In genomic region chr9:123248630-123249029, GRCh38 we compare ENCODE assay signal across 23 cellular contexts. TPM values are rescaled to one million over a fixed set of nuclear protein-coding genes. Genes with fewer than 3 reads are reported as not detected.
A peak's percentile ranks its signal among the peaks of the same experiment; 100 is the strongest.
DNase-seq lines count a peak whose midpoint lies in the region; ATAC-seq, FAIRE-seq and TF ChIP-seq lines count a peak whose summit lies in the region.
"Had no signal": no experiment of that assay in that cellular context is flagged by ENCODE, and none has a peak within 500 bp of the region (broad histone marks: within the 10 kb centered on the region; RNA-seq: fewer than 3 reads in every experiment).

No MANE protein-coding gene starts in this region.

- no peak overlapping the region for H3K4me2 ChIP-seq in GM12878 (ENCODE audit: control insufficient read depth, insufficient read depth)
- H3K4me2 ChIP-seq: SK-N-SH had no signal

- no TSS peak for BruUV-seq in GM12878 (replicated peaks; lab: Mats Ljungman, UMichigan)

- TF ChIP-seq RAD21 in GM12878 (IDR thresholded peaks at IDR 0.05; ENCODE audit: insufficient read depth, low read depth, low read length) = no peak

- H3K36me3 ChIP-seq in HEK293 (ENCODE audit: control insufficient read depth in 2 of 2, insufficient read depth in 1 of 2, low read length in 2 of 2) (no peaks in the 10 kb centered on the region), GM12878 (ENCODE audit: control insufficient read depth in 2 of 2, insufficient read depth in 2 of 2, low read length in 1 of 2) (no peaks in the 10 kb centered on the region; a peak in 1 of 4 replicates), adrenal gland (replicated peaks in 1 of 2) (no peaks in the 10 kb centered on the region)

- intact Hi-C loops in activated CD8-positive, alpha-beta T cell treated with anti-CD3 and anti-CD28 coated beads for 36 hours (cut with micrococcal nuclease) = no loop called here
- intact Hi-C loops in GM12878 (cut with micrococcal nuclease; ENCODE audit: unreplicated experiment) (no loop called here), adrenal gland (cut with DNase I) (no loop called here)

- no peak for TF ChIP-seq POLR2A in GM12878 (IDR thresholded peaks at IDR 0.05; ENCODE audit: low read depth, low read length)
- TF ChIP-seq POLR2A in adrenal gland (IDR thresholded peaks at IDR 0.05) = no peak

- peaks cover 13% of the 10 kb centered on the region for H3K4me1 ChIP-seq in HEK293 (ENCODE audit: control insufficient read depth, insufficient read depth, low read length)
- peaks cover 3% of the 10 kb centered on the region; the same call in 1 of the 2 replicates for H3K4me1 ChIP-seq in GM12878 (ENCODE audit: control insufficient read depth, insufficient read depth, low read length)
- H3K4me1 ChIP-seq in adrenal gland (replicated peaks in 1 of 2) = peaks cover 0 to 3% of the 10 kb centered on the region in 2 donors

- FAIRE-seq in GM12878 (lab: Jason Lieb, UNC) = no peak

- H3K9me3 Mint-ChIP-seq in activated CD8-positive, alpha-beta T cell treated with anti-CD3 and anti-CD28 coated beads for 36 hours = peaks cover 3% of the 10 kb centered on the region
- peaks cover 4% of the 10 kb centered on the region for H3K9me3 Mint-ChIP-seq in activated CD8-positive, alpha-beta T cell treated with anti-CD3 and anti-CD28 coated beads, Interleukin-2, amount 10 ng/mL, durations not matched to agents 7 days and 5 days (ENCODE audit: insufficient read depth)
- H3K9me3 Mint-ChIP-seq in nephron progenitor cell = peaks cover 16% of the 10 kb centered on the region
- H3K9me3 Mint-ChIP-seq: CD8-positive, alpha-beta T cell; HFFc6 had no signal

- POLR2A ChIA-PET in activated CD8-positive, alpha-beta T cell treated with anti-CD3 and anti-CD28 coated beads for 36 hours (lab: Charles Lee) = no interaction called here
- POLR2A ChIA-PET in activated CD8-positive, alpha-beta T cell treated with anti-CD3 and anti-CD28 coated beads, Interleukin-2, amount 10 ng/mL, durations not matched to agents 7 days and 5 days (lab: Charles Lee) = interaction anchor here (0.5 kb wide), 1 partner anchor 117 kb away, joined by 3 read pairs; no protein-coding TSS in a partner anchor
- POLR2A ChIA-PET in HEK293 (lab: Yijun Ruan, JAX) = no interaction called here
- POLR2A ChIA-PET in GM12878 (lab: Charles Lee) = interaction anchor here (0.7 to 1.2 kb wide), 2 partner anchors 85 to 307 kb away, joined by 4 to 7 read pairs; no protein-coding TSS in a partner anchor

- WGBS in GM12878 (ENCODE audit: insufficient coverage, insufficient replicate concordance, low lambda C conversion rate, missing lambda C conversion rate) = 41% methylated on average over 2 of the region's 2 CpGs
- 50 to 60% (median 53%) methylated on average over 2 of the region's 2 CpGs for WGBS in adrenal gland, 4 donors

- TF ChIP-seq CTCF in activated CD8-positive, alpha-beta T cell treated with anti-CD3 and anti-CD28 coated beads for 36 hours (IDR thresholded peaks at IDR 0.05) = no peak
- no peak for TF ChIP-seq CTCF in HEK293 (tag by site-specific recombination; IDR thresholded peaks at IDR 0.05)
- TF ChIP-seq CTCF in GM12878 (IDR thresholded peaks at IDR 0.05 in 2 of 3, conservative IDR thresholded peaks at IDR 0.05 in 1 of 3; ENCODE audit: control insufficient read depth in 2 of 3, extremely low read depth in 1 of 3, insufficient read depth in 1 of 3, low read depth in 3 of 3, low read length in 3 of 3) = no peak
- no peak for TF ChIP-seq CTCF in adrenal gland (IDR thresholded peaks at IDR 0.05)
- TF ChIP-seq CTCF in nephron progenitor cell (IDR thresholded peaks at IDR 0.05) = no peak

- no peaks in the 10 kb centered on the region for H3K36me3 Mint-ChIP-seq in activated CD8-positive, alpha-beta T cell treated with anti-CD3 and anti-CD28 coated beads for 36 hours (ENCODE audit: low read depth)
- no peaks in the 10 kb centered on the region for H3K36me3 Mint-ChIP-seq in activated CD8-positive, alpha-beta T cell treated with anti-CD3 and anti-CD28 coated beads, Interleukin-2, amount 10 ng/mL, durations not matched to agents 7 days and 5 days (ENCODE audit: low read depth)
- peaks cover 21% of the 10 kb centered on the region for H3K36me3 Mint-ChIP-seq in nephron progenitor cell (ENCODE audit: low read depth)
- H3K36me3 Mint-ChIP-seq: CD8-positive, alpha-beta T cell had no signal

- H4K20me1 ChIP-seq in GM12878 (ENCODE audit: control insufficient read depth, insufficient read depth) = no peaks in the 10 kb centered on the region; the same call in 1 of the 2 replicates

- H3K27me3 ChIP-seq in GM12878 (replicated peaks in 1 of 2; ENCODE audit: control insufficient read depth in 2 of 2, insufficient read depth in 2 of 2, low read length in 1 of 2) = no peaks in the 10 kb centered on the region
- no peaks in the 10 kb centered on the region for H3K27me3 ChIP-seq in adrenal gland

- no peaks in the 10 kb centered on the region for H3K9me3 ChIP-seq in HEK293 (ENCODE audit: control insufficient read depth, insufficient read depth, low read depth, low read length)
- peaks cover 1% of the 10 kb centered on the region; the same call in 1 of the 3 replicates for H3K9me3 ChIP-seq in GM12878 (replicated peaks; ENCODE audit: control insufficient read depth, insufficient read depth, low read length)
- no peaks in the 10 kb centered on the region for H3K9me3 ChIP-seq in adrenal gland (replicated peaks in 1 of 3)

- H3K9ac ChIP-seq in GM12878 (ENCODE audit: control insufficient read depth, insufficient read depth, low read length) = no peak overlapping the region
- H3K9ac ChIP-seq: SK-N-SH had no signal

- DNase-seq in activated CD8-positive, alpha-beta T cell treated with anti-CD3 and anti-CD28 coated beads for 36 hours = no peak
- DNase-seq in activated CD8-positive, alpha-beta T cell treated with anti-CD3 and anti-CD28 coated beads, Interleukin-2, amount 10 ng/mL, durations not matched to agents 7 days and 5 days = no peak
- DNase-seq in GM12878 (ENCODE audit: low read depth, low spot score) (no peak), HPDE6-E6E7 (ENCODE audit: extremely low spot score) (no peak), adrenal gland (no peak), nephron progenitor cell (no peak)
- no peak for DNase-seq in stimulated activated naive CD8-positive, alpha-beta T cell treated with anti-CD3 and anti-CD28 coated beads, Interleukin-15, Interleukin-2, amounts not matched to agents 100 U/mL and 50 U/mL, for 24 hours
- DNase-seq: AML-193; C1 segment of cervical spinal cord; CD8-positive, alpha-beta T cell; H7; HFFc6; KG1; NCI-H1105; NCI-H146; NCI-H2029; NCI-H226; NCI-H510A treated with DMSO at 0.1 percent for 48 hours; NCI-H748 treated with DMSO at 0.1 percent for 48 hours; SHP77 treated with DMSO at 0.1 percent for 48 hours; SK-N-SH had no signal

- no peak overlapping the region for H3K27ac Mint-ChIP-seq in activated CD8-positive, alpha-beta T cell treated with anti-CD3 and anti-CD28 coated beads for 36 hours
- no peak overlapping the region for H3K27ac Mint-ChIP-seq in activated CD8-positive, alpha-beta T cell treated with anti-CD3 and anti-CD28 coated beads, Interleukin-2, amount 10 ng/mL, durations not matched to agents 7 days and 5 days
- no peak overlapping the region for H3K27ac Mint-ChIP-seq in nephron progenitor cell
- H3K27ac Mint-ChIP-seq: CD8-positive, alpha-beta T cell; HFFc6 had no signal

- H2AFZ ChIP-seq in GM12878 (ENCODE audit: control insufficient read depth, low read depth, low read length) = no peak overlapping the region

- no peak for TF ChIP-seq EP300 in GM12878 (IDR thresholded peaks at IDR 0.05; ENCODE audit: borderline replicate concordance in 1 of 2, control insufficient read depth in 1 of 2, low read depth in 2 of 2, low read length in 2 of 2)

- H3K27me3 Mint-ChIP-seq in activated CD8-positive, alpha-beta T cell treated with anti-CD3 and anti-CD28 coated beads for 36 hours = no peaks in the 10 kb centered on the region
- H3K27me3 Mint-ChIP-seq in activated CD8-positive, alpha-beta T cell treated with anti-CD3 and anti-CD28 coated beads, Interleukin-2, amount 10 ng/mL, durations not matched to agents 7 days and 5 days (ENCODE audit: low read depth) = no peaks in the 10 kb centered on the region
- peaks cover 2% of the 10 kb centered on the region for H3K27me3 Mint-ChIP-seq in nephron progenitor cell (ENCODE audit: low read depth, poor library complexity)

- H3K4me3 ChIP-seq in HEK293 (ENCODE audit: low read depth, low read length) = no peak overlapping the region
- no peak overlapping the region for H3K4me3 ChIP-seq in GM12878
- H3K4me3 ChIP-seq in adrenal gland = no peak overlapping the region

- H3K79me2 ChIP-seq in GM12878 (ENCODE audit: control insufficient read depth, insufficient read depth, low read length) = peaks cover 82% of the 10 kb centered on the region

- peak; percentile 62 for ATAC-seq in activated CD8-positive, alpha-beta T cell treated with anti-CD3 and anti-CD28 coated beads for 36 hours
- no peak for ATAC-seq in activated CD8-positive, alpha-beta T cell treated with anti-CD3 and anti-CD28 coated beads, Interleukin-2, amount 10 ng/mL, durations not matched to agents 7 days and 5 days
- ATAC-seq in GM12878 = peak; percentile 55
- peak; percentile 49 for ATAC-seq in stimulated activated naive CD8-positive, alpha-beta T cell treated with anti-CD3 and anti-CD28 coated beads, Interleukin-15, Interleukin-2, amounts not matched to agents 100 U/mL and 50 U/mL, for 24 hours
- ATAC-seq: CD8-positive, alpha-beta T cell had no signal

- H3K27ac ChIP-seq in HEK293 (ENCODE audit: extremely low read depth, low read depth, low read length) = no peak overlapping the region
- no peak overlapping the region for H3K27ac ChIP-seq in GM12878 (ENCODE audit: control insufficient read depth, insufficient read depth)
- H3K27ac ChIP-seq in adrenal gland = no peak overlapping the region
- H3K27ac ChIP-seq: RWPE1 had no signal

- no peak overlapping the region for H3K4me3 Mint-ChIP-seq in activated CD8-positive, alpha-beta T cell treated with anti-CD3 and anti-CD28 coated beads for 36 hours
- H3K4me3 Mint-ChIP-seq in activated CD8-positive, alpha-beta T cell treated with anti-CD3 and anti-CD28 coated beads, Interleukin-2, amount 10 ng/mL, durations not matched to agents 7 days and 5 days = no peak overlapping the region
- H3K4me3 Mint-ChIP-seq in nephron progenitor cell = no peak overlapping the region
- H3K4me3 Mint-ChIP-seq: CD8-positive, alpha-beta T cell; HFFc6 had no signal

- in situ Hi-C loops in GM12878 (cut with MboI) = no loop called here

- RAD21 ChIA-PET in GM12878 (lab: Charles Lee; ENCODE audit: unreplicated experiment) = no interaction called here

- peaks cover 53% of the 10 kb centered on the region for H3K4me1 Mint-ChIP-seq in activated CD8-positive, alpha-beta T cell treated with anti-CD3 and anti-CD28 coated beads for 36 hours (ENCODE audit: low read depth)
- H3K4me1 Mint-ChIP-seq in activated CD8-positive, alpha-beta T cell treated with anti-CD3 and anti-CD28 coated beads, Interleukin-2, amount 10 ng/mL, durations not matched to agents 7 days and 5 days (ENCODE audit: low read depth) = peaks cover 18% of the 10 kb centered on the region
- H3K4me1 Mint-ChIP-seq in nephron progenitor cell = no peaks in the 10 kb centered on the region

- CTCF ChIA-PET in activated CD8-positive, alpha-beta T cell treated with anti-CD3 and anti-CD28 coated beads for 36 hours (lab: Charles Lee) = interaction anchor here (1.2 to 2.6 kb wide), 4 partner anchors 10 to 23 kb away, joined by 3 to 7 read pairs (median 4); no protein-coding TSS in a partner anchor
- CTCF ChIA-PET in activated CD8-positive, alpha-beta T cell treated with anti-CD3 and anti-CD28 coated beads, Interleukin-2, amount 10 ng/mL, durations not matched to agents 7 days and 5 days (lab: Charles Lee) = interaction anchor here (0.9 to 2.1 kb wide), 2 partner anchors 15 to 156 kb away, joined by 3 to 5 read pairs; no protein-coding TSS in a partner anchor
- CTCF ChIA-PET in HEK293 (lab: Yijun Ruan, JAX) (no interaction called here), GM12878 (lab: Yijun Ruan, JAX) (interaction anchor here (0.7 to 1.3 kb wide), 3 partner anchors 13 to 154 kb away, joined by 3 to 5 read pairs (median 3); no protein-coding TSS in a partner anchor)

- SMC1A ChIA-PET in GM12878 (lab: Charles Lee; ENCODE audit: uncharacterized antibody, unreplicated experiment) = interaction anchor here (5.4 to 8.6 kb wide), 2 partner anchors 10 to 13 kb away, joined by 46 to 83 read pairs; no protein-coding TSS in a partner anchor

RNA-seq across cellular contexts. Expression of gene STRBP, which starts 19.8 kb away (rescaled TPM):
- 10 to 100 TPM; 40.7 to 43.2 TPM for total RNA-seq in activated CD8-positive, alpha-beta T cell treated with anti-CD3 and anti-CD28 coated beads for 36 hours
- total RNA-seq in activated CD8-positive, alpha-beta T cell treated with anti-CD3 and anti-CD28 coated beads, Interleukin-2, amount 10 ng/mL, durations not matched to agents 7 days and 5 days = 10 to 100 TPM; 26.1 to 26.5 TPM
- 96.6 and 97.9 TPM in 2 replicates for total RNA-seq in GM12878 (2013; cell fraction: nucleolus; rRNA removed)
- total RNA-seq in GM12878 (2014; rRNA removed) (60.5 and 67.8 TPM in 2 replicates), GM12878 (2014; rRNA removed; fragmentation: Illumina TruSeq; extraction: Trizol) (89.2 and 89.8 TPM in 2 replicates), GM12878 (2021) (80.8 and 89.4 TPM in 2 replicates), adrenal gland (10 to 100 TPM in 3 of 8 donors, 1 to 10 TPM in 5; 5.3 to 12.4 (median 8.1) TPM)
- polyA plus RNA-seq in GM12878 (2011; ENCODE audit: low read depth) = 41.4 TPM
- polyA plus RNA-seq in GM12878 (2011; rRNA removed) (54.1 and 71.2 TPM in 2 replicates), GM12878 (2014; fragmentation: Illumina TruSeq; extraction: Trizol) (80.4 and 89.4 TPM in 2 replicates), GM12878 (2014; fragmentation: Nextera tagmentation; extraction: Ambion mirVana) (10 to 100 TPM; 31.0 to 50.1 TPM), GM12878 (2014; rRNA removed) (55.2 and 62.4 TPM in 2 replicates), GM12878 (2016; fragmentation: Nextera tagmentation; extraction: Ambion mirVana) (10 to 100 TPM; 95.0 to 96.8 TPM), adrenal gland (1 to 10 TPM; 4.2 to 8.6 (median 5.1) TPM)
- 20.4 and 23.0 TPM in 2 replicates for polyA plus RNA-seq in GM12878 (2011; cell fraction: cytosol; rRNA removed)
- polyA plus RNA-seq in GM12878 (2011; cell fraction: nucleus; rRNA removed) = 41.7 and 50.3 TPM in 2 replicates
- 72.4 and 91.2 TPM in 2 replicates for polyA plus RNA-seq in GM12878 (2012)
- 30.3 and 38.5 TPM in 2 replicates for polyA minus RNA-seq in GM12878 (2011; rRNA and poly(A)+ RNA removed)
- 20.2 and 22.0 TPM in 2 replicates for polyA minus RNA-seq in GM12878 (2011; cell fraction: cytosol; rRNA and poly(A)+ RNA removed)
- 27.6 and 58.4 TPM in 2 replicates for polyA minus RNA-seq in GM12878 (2011; cell fraction: nucleus; rRNA and poly(A)+ RNA removed)

Comparison
In these comparisons a context has a peak if more than half of its experiments do, and no peak if none do; other contexts are left out.
1. POLR2A ChIA-PET loops: an anchor here in activated CD8-positive, alpha-beta T cell treated with anti-CD3 and anti-CD28 coated beads, Interleukin-2, amount 10 ng/mL, durations not matched to agents 7 days and 5 days (0.5 kb wide) and GM12878 (0.7 to 1.2 kb wide); none called in activated CD8-positive, alpha-beta T cell treated with anti-CD3 and anti-CD28 coated beads for 36 hours and HEK293.